In the genomic region with DNA sequence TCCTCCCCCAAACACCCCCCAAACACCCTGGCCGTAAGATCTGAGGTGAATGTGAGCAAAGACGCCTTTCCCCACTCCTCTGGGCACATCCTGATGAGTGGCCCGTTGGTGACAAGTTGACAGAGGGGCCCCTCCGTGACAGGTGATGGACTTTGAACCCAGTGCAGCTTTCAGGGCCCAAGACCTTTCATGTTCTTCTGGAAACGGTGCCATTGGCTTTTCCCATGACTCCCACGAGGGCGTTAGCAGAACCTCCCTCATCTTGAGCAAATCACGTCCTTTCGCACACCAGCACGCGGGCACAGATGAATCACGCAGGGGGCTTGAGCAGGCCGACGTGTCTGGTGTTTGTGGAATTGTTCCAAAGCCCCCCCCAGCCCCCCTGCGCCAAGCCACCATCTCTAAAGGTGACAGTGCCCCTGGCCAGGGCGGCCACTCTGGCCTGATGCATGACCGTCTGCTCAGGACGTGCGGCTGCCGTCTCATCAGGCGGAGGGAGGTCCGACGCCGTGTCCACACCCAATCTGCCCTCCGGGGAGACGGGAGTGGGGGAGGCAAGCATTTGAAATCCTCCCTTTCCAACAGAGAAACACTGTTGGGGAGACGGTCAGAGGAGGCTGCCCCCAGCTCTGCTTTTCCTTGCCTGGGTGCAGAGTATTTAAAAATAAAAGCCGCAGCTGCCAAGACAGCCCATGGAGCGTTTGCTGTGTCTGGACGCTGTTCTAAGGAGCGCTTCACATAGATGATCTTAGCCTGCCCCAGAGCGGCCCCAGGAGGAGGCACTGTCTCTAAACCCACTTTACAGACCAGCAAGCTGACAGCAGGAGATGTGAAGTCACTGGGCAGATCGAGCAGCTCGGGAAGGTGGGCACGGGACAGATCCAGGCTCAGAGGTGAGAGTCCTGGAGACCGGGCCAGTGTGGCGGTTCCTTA, we compare ENCODE assay signal across 1 cellular context.
A peak's percentile ranks its signal among the peaks of the same experiment; 100 is the strongest.
TF ChIP-seq lines count a peak whose summit lies in the region.

No MANE protein-coding gene starts in this region.

TF ChIP-seq in HepG2, 621 proteins besides CTCF, POLR2A, EP300 and RAD21 (continued from another document and continues in another):
- TF ChIP-seq, protein P1, sequence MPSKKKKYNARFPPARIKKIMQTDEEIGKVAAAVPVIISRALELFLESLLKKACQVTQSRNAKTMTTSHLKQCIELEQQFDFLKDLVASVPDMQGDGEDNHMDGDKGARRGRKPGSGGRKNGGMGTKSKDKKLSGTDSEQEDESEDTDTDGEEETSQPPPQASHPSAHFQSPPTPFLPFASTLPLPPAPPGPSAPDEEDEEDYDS (CRISPR knock-in tag; IDR thresholded peaks at IDR 0.05): peak; percentile 43; the same call in 1 of the 2 replicates
- TF ChIP-seq ZNF883 (CRISPR knock-in tag; IDR thresholded peaks at IDR 0.05; ENCODE audit: not compliant biosample characterization) (no peak), ZBTB38 (CRISPR knock-in tag; IDR thresholded peaks at IDR 0.05) (peak; percentile 82), STAG1 (CRISPR knock-in tag; IDR thresholded peaks at IDR 0.05) (no peak), TBX2 (CRISPR knock-in tag; IDR thresholded peaks at IDR 0.05; ENCODE audit: borderline replicate concordance) (peak; percentile 80), MEIS2 (CRISPR knock-in tag; IDR thresholded peaks at IDR 0.05) (peak; percentile 96), ERF (CRISPR knock-in tag; IDR thresholded peaks at IDR 0.05) (peak; percentile 52; the same call in 1 of the 2 replicates), TGIF2 (CRISPR knock-in tag; IDR thresholded peaks at IDR 0.05) (peak; percentile 95), FOXA1 (IDR thresholded peaks at IDR 0.05) (no peak), FOXA1 (CRISPR knock-in tag; IDR thresholded peaks at IDR 0.05) (peak; percentile 62), ZNF232 (CRISPR knock-in tag; IDR thresholded peaks at IDR 0.05; ENCODE audit: borderline replicate concordance) (peak; percentile 77; the same call in 1 of the 2 replicates), NR3C1 (CRISPR knock-in tag; IDR thresholded peaks at IDR 0.05) (no peak), JARID2 (CRISPR knock-in tag; IDR thresholded peaks at IDR 0.05; ENCODE audit: insufficient replicate concordance) (no peak), GTF3A (CRISPR knock-in tag; conservative IDR thresholded peaks at IDR 0.05) (no peak), SALL1 (CRISPR knock-in tag; IDR thresholded peaks at IDR 0.05) (peak; percentile 77), ZSCAN21 (CRISPR knock-in tag; IDR thresholded peaks at IDR 0.05; ENCODE audit: borderline replicate concordance) (no peak), FOXA3 (CRISPR knock-in tag; IDR thresholded peaks at IDR 0.05) (peak; percentile 69), HNF4G (IDR thresholded peaks at IDR 0.05; ENCODE audit: borderline replicate concordance, low read depth, low read length) (peak; percentile 93), HNF4G (CRISPR knock-in tag; IDR thresholded peaks at IDR 0.05; ENCODE audit: borderline replicate concordance, low read depth) (peak; percentile 81; the same call in 1 of the 2 replicates), ZNF781 (CRISPR knock-in tag; IDR thresholded peaks at IDR 0.05; ENCODE audit: borderline replicate concordance, not compliant biosample characterization) (peak; percentile 40), HOXD1 (CRISPR knock-in tag; IDR thresholded peaks at IDR 0.05) (0 out of 2 replicates have a peak, but pooled peaks have one; percentile 31), KLF15 (CRISPR knock-in tag; IDR thresholded peaks at IDR 0.05; ENCODE audit: borderline replicate concordance) (no peak), ZSCAN12 (CRISPR knock-in tag; IDR thresholded peaks at IDR 0.05) (no peak)
- TF ChIP-seq, protein P2, sequence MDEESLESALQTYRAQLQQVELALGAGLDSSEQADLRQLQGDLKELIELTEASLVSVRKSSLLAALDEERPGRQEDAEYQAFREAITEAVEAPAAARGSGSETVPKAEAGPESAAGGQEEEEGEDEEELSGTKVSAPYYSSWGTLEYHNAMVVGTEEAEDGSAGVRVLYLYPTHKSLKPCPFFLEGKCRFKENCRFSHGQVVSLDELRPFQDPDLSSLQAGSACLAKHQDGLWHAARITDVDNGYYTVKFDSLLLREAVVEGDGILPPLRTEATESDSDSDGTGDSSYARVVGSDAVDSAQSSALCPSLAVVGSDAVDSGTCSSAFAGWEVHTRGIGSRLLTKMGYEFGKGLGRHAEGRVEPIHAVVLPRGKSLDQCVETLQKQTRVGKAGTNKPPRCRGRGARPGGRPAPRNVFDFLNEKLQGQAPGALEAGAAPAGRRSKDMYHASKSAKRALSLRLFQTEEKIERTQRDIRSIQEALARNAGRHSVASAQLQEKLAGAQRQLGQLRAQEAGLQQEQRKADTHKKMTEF (CRISPR knock-in tag; IDR thresholded peaks at IDR 0.05): no peak
- TF ChIP-seq, protein P3, sequence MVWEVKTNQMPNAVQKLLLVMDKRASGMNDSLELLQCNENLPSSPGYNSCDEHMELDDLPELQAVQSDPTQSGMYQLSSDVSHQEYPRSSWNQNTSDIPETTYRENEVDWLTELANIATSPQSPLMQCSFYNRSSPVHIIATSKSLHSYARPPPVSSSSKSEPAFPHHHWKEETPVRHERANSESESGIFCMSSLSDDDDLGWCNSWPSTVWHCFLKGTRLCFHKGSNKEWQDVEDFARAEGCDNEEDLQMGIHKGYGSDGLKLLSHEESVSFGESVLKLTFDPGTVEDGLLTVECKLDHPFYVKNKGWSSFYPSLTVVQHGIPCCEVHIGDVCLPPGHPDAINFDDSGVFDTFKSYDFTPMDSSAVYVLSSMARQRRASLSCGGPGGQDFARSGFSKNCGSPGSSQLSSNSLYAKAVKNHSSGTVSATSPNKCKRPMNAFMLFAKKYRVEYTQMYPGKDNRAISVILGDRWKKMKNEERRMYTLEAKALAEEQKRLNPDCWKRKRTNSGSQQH (CRISPR knock-in tag; IDR thresholded peaks at IDR 0.05; ENCODE audit: low read depth): peak; percentile 56; the same call in 1 of the 2 replicates
- TF ChIP-seq, protein P4, sequence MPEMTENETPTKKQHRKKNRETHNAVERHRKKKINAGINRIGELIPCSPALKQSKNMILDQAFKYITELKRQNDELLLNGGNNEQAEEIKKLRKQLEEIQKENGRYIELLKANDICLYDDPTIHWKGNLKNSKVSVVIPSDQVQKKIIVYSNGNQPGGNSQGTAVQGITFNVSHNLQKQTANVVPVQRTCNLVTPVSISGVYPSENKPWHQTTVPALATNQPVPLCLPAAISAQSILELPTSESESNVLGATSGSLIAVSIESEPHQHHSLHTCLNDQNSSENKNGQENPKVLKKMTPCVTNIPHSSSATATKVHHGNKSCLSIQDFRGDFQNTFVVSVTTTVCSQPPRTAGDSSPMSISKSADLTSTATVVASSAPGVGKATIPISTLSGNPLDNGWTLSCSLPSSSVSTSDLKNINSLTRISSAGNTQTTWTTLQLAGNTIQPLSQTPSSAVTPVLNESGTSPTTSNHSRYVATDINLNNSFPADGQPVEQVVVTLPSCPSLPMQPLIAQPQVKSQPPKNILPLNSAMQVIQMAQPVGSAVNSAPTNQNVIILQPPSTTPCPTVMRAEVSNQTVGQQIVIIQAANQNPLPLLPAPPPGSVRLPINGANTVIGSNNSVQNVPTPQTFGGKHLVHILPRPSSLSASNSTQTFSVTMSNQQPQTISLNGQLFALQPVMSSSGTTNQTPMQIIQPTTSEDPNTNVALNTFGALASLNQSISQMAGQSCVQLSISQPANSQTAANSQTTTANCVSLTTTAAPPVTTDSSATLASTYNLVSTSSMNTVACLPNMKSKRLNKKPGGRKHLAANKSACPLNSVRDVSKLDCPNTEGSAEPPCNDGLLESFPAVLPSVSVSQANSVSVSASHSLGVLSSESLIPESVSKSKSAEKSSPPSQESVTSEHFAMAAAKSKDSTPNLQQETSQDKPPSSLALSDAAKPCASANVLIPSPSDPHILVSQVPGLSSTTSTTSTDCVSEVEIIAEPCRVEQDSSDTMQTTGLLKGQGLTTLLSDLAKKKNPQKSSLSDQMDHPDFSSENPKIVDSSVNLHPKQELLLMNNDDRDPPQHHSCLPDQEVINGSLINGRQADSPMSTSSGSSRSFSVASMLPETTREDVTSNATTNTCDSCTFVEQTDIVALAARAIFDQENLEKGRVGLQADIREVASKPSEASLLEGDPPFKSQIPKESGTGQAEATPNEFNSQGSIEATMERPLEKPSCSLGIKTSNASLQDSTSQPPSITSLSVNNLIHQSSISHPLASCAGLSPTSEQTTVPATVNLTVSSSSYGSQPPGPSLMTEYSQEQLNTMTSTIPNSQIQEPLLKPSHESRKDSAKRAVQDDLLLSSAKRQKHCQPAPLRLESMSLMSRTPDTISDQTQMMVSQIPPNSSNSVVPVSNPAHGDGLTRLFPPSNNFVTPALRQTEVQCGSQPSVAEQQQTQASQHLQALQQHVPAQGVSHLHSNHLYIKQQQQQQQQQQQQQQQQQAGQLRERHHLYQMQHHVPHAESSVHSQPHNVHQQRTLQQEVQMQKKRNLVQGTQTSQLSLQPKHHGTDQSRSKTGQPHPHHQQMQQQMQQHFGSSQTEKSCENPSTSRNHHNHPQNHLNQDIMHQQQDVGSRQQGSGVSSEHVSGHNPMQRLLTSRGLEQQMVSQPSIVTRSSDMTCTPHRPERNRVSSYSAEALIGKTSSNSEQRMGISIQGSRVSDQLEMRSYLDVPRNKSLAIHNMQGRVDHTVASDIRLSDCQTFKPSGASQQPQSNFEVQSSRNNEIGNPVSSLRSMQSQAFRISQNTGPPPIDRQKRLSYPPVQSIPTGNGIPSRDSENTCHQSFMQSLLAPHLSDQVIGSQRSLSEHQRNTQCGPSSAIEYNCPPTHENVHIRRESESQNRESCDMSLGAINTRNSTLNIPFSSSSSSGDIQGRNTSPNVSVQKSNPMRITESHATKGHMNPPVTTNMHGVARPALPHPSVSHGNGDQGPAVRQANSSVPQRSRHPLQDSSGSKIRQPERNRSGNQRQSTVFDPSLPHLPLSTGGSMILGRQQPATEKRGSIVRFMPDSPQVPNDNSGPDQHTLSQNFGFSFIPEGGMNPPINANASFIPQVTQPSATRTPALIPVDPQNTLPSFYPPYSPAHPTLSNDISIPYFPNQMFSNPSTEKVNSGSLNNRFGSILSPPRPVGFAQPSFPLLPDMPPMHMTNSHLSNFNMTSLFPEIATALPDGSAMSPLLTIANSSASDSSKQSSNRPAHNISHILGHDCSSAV (CRISPR knock-in tag; IDR thresholded peaks at IDR 0.05; ENCODE audit: borderline replicate concordance): no peak
- TF ChIP-seq, protein P5, sequence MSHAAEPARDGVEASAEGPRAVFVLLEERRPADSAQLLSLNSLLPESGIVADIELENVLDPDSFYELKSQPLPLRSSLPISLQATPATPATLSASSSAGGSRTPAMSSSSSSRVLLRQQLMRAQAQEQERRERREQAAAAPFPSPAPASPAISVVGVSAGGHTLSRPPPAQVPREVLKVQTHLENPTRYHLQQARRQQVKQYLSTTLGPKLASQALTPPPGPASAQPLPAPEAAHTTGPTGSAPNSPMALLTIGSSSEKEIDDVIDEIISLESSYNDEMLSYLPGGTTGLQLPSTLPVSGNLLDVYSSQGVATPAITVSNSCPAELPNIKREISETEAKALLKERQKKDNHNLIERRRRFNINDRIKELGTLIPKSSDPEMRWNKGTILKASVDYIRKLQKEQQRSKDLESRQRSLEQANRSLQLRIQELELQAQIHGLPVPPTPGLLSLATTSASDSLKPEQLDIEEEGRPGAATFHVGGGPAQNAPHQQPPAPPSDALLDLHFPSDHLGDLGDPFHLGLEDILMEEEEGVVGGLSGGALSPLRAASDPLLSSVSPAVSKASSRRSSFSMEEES (CRISPR knock-in tag; IDR thresholded peaks at IDR 0.05): no peak
- TF ChIP-seq, protein P6, sequence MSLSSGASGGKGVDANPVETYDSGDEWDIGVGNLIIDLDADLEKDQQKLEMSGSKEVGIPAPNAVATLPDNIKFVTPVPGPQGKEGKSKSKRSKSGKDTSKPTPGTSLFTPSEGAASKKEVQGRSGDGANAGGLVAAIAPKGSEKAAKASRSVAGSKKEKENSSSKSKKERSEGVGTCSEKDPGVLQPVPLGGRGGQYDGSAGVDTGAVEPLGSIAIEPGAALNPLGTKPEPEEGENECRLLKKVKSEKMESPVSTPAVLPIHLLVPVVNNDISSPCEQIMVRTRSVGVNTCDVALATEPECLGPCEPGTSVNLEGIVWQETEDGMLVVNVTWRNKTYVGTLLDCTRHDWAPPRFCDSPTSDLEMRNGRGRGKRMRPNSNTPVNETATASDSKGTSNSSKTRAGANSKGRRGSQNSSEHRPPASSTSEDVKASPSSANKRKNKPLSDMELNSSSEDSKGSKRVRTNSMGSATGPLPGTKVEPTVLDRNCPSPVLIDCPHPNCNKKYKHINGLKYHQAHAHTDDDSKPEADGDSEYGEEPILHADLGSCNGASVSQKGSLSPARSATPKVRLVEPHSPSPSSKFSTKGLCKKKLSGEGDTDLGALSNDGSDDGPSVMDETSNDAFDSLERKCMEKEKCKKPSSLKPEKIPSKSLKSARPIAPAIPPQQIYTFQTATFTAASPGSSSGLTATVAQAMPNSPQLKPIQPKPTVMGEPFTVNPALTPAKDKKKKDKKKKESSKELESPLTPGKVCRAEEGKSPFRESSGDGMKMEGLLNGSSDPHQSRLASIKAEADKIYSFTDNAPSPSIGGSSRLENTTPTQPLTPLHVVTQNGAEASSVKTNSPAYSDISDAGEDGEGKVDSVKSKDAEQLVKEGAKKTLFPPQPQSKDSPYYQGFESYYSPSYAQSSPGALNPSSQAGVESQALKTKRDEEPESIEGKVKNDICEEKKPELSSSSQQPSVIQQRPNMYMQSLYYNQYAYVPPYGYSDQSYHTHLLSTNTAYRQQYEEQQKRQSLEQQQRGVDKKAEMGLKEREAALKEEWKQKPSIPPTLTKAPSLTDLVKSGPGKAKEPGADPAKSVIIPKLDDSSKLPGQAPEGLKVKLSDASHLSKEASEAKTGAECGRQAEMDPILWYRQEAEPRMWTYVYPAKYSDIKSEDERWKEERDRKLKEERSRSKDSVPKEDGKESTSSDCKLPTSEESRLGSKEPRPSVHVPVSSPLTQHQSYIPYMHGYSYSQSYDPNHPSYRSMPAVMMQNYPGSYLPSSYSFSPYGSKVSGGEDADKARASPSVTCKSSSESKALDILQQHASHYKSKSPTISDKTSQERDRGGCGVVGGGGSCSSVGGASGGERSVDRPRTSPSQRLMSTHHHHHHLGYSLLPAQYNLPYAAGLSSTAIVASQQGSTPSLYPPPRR (CRISPR knock-in tag; IDR thresholded peaks at IDR 0.05; ENCODE audit: borderline replicate concordance): peak; percentile 33; the same call in 1 of the 2 replicates
- TF ChIP-seq, protein P7, sequence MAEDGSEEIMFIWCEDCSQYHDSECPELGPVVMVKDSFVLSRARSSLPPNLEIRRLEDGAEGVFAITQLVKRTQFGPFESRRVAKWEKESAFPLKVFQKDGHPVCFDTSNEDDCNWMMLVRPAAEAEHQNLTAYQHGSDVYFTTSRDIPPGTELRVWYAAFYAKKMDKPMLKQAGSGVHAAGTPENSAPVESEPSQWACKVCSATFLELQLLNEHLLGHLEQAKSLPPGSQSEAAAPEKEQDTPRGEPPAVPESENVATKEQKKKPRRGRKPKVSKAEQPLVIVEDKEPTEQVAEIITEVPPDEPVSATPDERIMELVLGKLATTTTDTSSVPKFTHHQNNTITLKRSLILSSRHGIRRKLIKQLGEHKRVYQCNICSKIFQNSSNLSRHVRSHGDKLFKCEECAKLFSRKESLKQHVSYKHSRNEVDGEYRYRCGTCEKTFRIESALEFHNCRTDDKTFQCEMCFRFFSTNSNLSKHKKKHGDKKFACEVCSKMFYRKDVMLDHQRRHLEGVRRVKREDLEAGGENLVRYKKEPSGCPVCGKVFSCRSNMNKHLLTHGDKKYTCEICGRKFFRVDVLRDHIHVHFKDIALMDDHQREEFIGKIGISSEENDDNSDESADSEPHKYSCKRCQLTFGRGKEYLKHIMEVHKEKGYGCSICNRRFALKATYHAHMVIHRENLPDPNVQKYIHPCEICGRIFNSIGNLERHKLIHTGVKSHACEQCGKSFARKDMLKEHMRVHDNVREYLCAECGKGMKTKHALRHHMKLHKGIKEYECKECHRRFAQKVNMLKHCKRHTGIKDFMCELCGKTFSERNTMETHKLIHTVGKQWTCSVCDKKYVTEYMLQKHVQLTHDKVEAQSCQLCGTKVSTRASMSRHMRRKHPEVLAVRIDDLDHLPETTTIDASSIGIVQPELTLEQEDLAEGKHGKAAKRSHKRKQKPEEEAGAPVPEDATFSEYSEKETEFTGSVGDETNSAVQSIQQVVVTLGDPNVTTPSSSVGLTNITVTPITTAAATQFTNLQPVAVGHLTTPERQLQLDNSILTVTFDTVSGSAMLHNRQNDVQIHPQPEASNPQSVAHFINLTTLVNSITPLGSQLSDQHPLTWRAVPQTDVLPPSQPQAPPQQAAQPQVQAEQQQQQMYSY (CRISPR knock-in tag; IDR thresholded peaks at IDR 0.05): no peak
